Comparison of ENCODE assay signal across 10 cellular contexts in genomic region chr7:1536105-1536767, GRCh38. TPM values are rescaled to one million over a fixed set of nuclear protein-coding genes. Genes with fewer than 3 reads are reported as not detected.
DNase-seq lines count a peak whose midpoint lies in the region; ATAC-seq, FAIRE-seq and TF ChIP-seq lines count a peak whose summit lies in the region.
"Had no signal": no experiment of that assay in that cellular context is flagged by ENCODE, and none has a peak within 500 bp of the region (broad histone marks: within the 10 kb centered on the region; RNA-seq: fewer than 3 reads in every experiment).

No MANE protein-coding gene starts in this region.

- H3K36me3 ChIP-seq in K562 (ENCODE audit: control insufficient read depth, insufficient read depth, low read length) (peaks cover 42% of the 10 kb centered on the region; the same call in 2 of the 3 replicates), skeletal muscle satellite cell (ENCODE audit: insufficient read depth, low read length) (peaks cover 19% of the 10 kb centered on the region)

- 84% methylated on average over 15 of the region's 34 CpGs for WGBS in K562 (ENCODE audit: insufficient coverage, low coverage, missing lambda C conversion rate)

- H3K27me3 Mint-ChIP-seq in CD4-positive, alpha-beta T cell, result peaks cover 4% of the 10 kb centered on the region

- H3K9me3 Mint-ChIP-seq in CD4-positive, alpha-beta T cell, result no peaks in the 10 kb centered on the region

- in situ Hi-C loops in K562 (cut with MboI), result no loop called here

- TF ChIP-seq EP300 in K562 (IDR thresholded peaks at IDR 0.05; ENCODE audit: low read length), result no peak

- H3K4me3 ChIP-seq in K562 (no peak overlapping the region), skeletal muscle satellite cell (ENCODE audit: low read length) (peak overlapping the region; percentile 60)

- peaks cover 14% of the 10 kb centered on the region for H3K9me1 ChIP-seq in K562 (ENCODE audit: control insufficient read depth, insufficient read depth, low read length)

- CTCF ChIA-PET in CD4-positive, alpha-beta T cell (lab: Charles Lee), result interaction anchor here (1.7 kb wide), 1 partner anchor 20 kb away, joined by 8 read pairs; the partner anchor contains the start of gene TMEM184A
- CTCF ChIA-PET in K562 (lab: Yijun Ruan, JAX; ENCODE audit: low intra/inter-chr PET ratio), result interaction anchor here (1.7 kb wide), 1 partner anchor 33 kb away, joined by 4 read pairs; the partner anchor contains the start of gene INTS1

- H4K20me1 ChIP-seq in K562 (replicated peaks; ENCODE audit: control insufficient read depth, insufficient read depth, low read length), result peaks cover 53% of the 10 kb centered on the region

- no peak for ATAC-seq in CD4-positive, alpha-beta T cell (ENCODE audit: poor library complexity)
- ATAC-seq in K562 (no peak), HG03135 (IDR thresholded peaks at IDR 0.05; ENCODE audit: unreplicated experiment) (no peak), GM21786 (IDR thresholded peaks at IDR 0.05; ENCODE audit: unreplicated experiment) (no peak)

- peak in 1 of 10 experiments; percentile 4 for DNase-seq in CD4-positive, alpha-beta T cell
- no peak for DNase-seq in K562 (ENCODE audit: extremely low read depth in 1 of 4, low spot score in 3 of 4)
- no peak for DNase-seq in NK-92 (lab: John Stamatoyannopoulos, UW; ENCODE audit: unreplicated experiment)
- DNase-seq in UCSD-AML1 (lab: John Stamatoyannopoulos, UW; ENCODE audit: unreplicated experiment), result no peak
- DNase-seq: activated naive CD4-positive, alpha-beta T cell; KG1 had no signal

- no peaks in the 10 kb centered on the region for H3K27me3 ChIP-seq in CD4-positive, alpha-beta T cell (ENCODE audit: control insufficient read depth, insufficient read depth, low read length)
- no peaks in the 10 kb centered on the region for H3K27me3 ChIP-seq in K562 (ENCODE audit: control insufficient read depth in 2 of 2, insufficient read depth in 2 of 2, low read length in 2 of 2)
- no peaks in the 10 kb centered on the region for H3K27me3 ChIP-seq in layer of hippocampus (ENCODE audit: control insufficient read depth, insufficient read depth, low read length)
- H3K27me3 ChIP-seq in skeletal muscle satellite cell (ENCODE audit: control insufficient read depth, insufficient read depth, low read length), result no peaks in the 10 kb centered on the region

- TF ChIP-seq POLR2A in K562 (conservative IDR thresholded peaks at IDR 0.05), result no peak

- FAIRE-seq in K562 (lab: Jason Lieb, UNC), result no peak

- no peak overlapping the region for H3K4me3 Mint-ChIP-seq in CD4-positive, alpha-beta T cell

- BruUV-seq in K562 (replicated peaks; lab: Mats Ljungman, UMichigan), result no TSS peak

- peaks cover 45% of the 10 kb centered on the region for H3K36me3 Mint-ChIP-seq in CD4-positive, alpha-beta T cell (ENCODE audit: low read depth)

- POLR2A ChIA-PET in CD4-positive, alpha-beta T cell (lab: Charles Lee), result no interaction called here
- POLR2A ChIA-PET in K562 (lab: Yijun Ruan, JAX), result interaction anchor here (1.4 kb wide), 1 partner anchor 13 kb away, joined by 6 read pairs; no protein-coding TSS in a partner anchor

- no peak for TF ChIP-seq RAD21 in K562 (CRISPR knock-in tag; conservative IDR thresholded peaks at IDR 0.05 in 1 of 2, IDR thresholded peaks at IDR 0.05 in 1 of 2)

- no peak overlapping the region for H2AFZ ChIP-seq in K562 (ENCODE audit: low read depth, low read length)

- TF ChIP-seq CTCF in CD4-positive, alpha-beta T cell (IDR thresholded peaks at IDR 0.05), result no peak
- no peak for TF ChIP-seq CTCF in K562 (IDR thresholded peaks at IDR 0.05 in 2 of 3, conservative IDR thresholded peaks at IDR 0.05 in 1 of 3; ENCODE audit: insufficient read depth in 2 of 3, low read depth in 1 of 3, low read length in 3 of 3)

- H3K79me2 ChIP-seq in K562 (ENCODE audit: control insufficient read depth, insufficient read depth, low read length), result peaks cover 69% of the 10 kb centered on the region

- H3K4me2 ChIP-seq in K562 (ENCODE audit: insufficient read depth, low read length) (no peak overlapping the region), skeletal muscle satellite cell (ENCODE audit: low read length) (peak overlapping the region; percentile 94)

- H3K27ac Mint-ChIP-seq in CD4-positive, alpha-beta T cell, result peak overlapping the region; percentile 55

- H3K4me1 Mint-ChIP-seq in CD4-positive, alpha-beta T cell (ENCODE audit: low read depth), result peaks cover 32% of the 10 kb centered on the region

- H3K9me3 ChIP-seq in CD4-positive, alpha-beta T cell (ENCODE audit: control insufficient read depth, low read length), result no peaks in the 10 kb centered on the region
- no peaks in the 10 kb centered on the region for H3K9me3 ChIP-seq in K562 (replicated peaks; ENCODE audit: control insufficient read depth, insufficient read depth, low read depth, low read length)
- H3K9me3 ChIP-seq in skeletal muscle satellite cell (replicated peaks; ENCODE audit: low read length), result no peaks in the 10 kb centered on the region

- intact Hi-C loops in CD4-positive, alpha-beta T cell (cut with DNase I, micrococcal nuclease), result no loop called here
- intact Hi-C loops in K562 (cut with micrococcal nuclease), result no loop called here

- peaks cover 45 to 87% of the 10 kb centered on the region in 2 experiments for H3K4me1 ChIP-seq in K562 (replicated peaks in 1 of 2; ENCODE audit: control insufficient read depth in 2 of 2, insufficient read depth in 2 of 2, low read length in 2 of 2)
- peaks cover 69% of the 10 kb centered on the region for H3K4me1 ChIP-seq in skeletal muscle satellite cell (ENCODE audit: control insufficient read depth, insufficient read depth, low read length)

- H3K27ac ChIP-seq in CD4-positive, alpha-beta T cell (ENCODE audit: low read depth, low read length), result no peak overlapping the region
- peak overlapping the region; percentile 24; the same call in 2 of the 3 replicates for H3K27ac ChIP-seq in K562 (ENCODE audit: extremely low read depth, low read depth, low read length)
- H3K27ac ChIP-seq in layer of hippocampus (ENCODE audit: low read depth, low read length), result peak overlapping the region; percentile 95

- 0 out of 4 replicates have a peak overlapping the region, but pooled peaks of 1 of the 2 experiments have one; percentile 4 for H3K9ac ChIP-seq in K562 (ENCODE audit: insufficient read depth in 1 of 2, low read depth in 2 of 2, low read length in 2 of 2)
- peak overlapping the region; percentile 96 for H3K9ac ChIP-seq in skeletal muscle satellite cell (ENCODE audit: low read depth, low read length)

RNA-seq across cellular contexts. Expression of gene MAFK, which starts 5.7 kb away (rescaled TPM):
- total RNA-seq in CD4-positive, alpha-beta T cell, result 10 to 100 TPM; 60.1 to 65.0 TPM
- total RNA-seq in K562 (2011; cell fraction: chromatin; rRNA removed; ENCODE audit: low replicate concordance), result 8.5 and 20.5 TPM in 2 replicates
- 11.2 and 12.1 TPM in 2 replicates for total RNA-seq in K562 (2011; cell fraction: nucleolus; rRNA removed)
- 5.1 and 7.6 TPM in 2 replicates for total RNA-seq in K562 (2011; cell fraction: nucleoplasm; rRNA removed)
- total RNA-seq in K562 (2014; rRNA removed) (11.7 and 15.6 TPM in 2 replicates), K562 (2014; rRNA removed; fragmentation: Illumina TruSeq; extraction: Trizol) (1.1 and 1.3 TPM in 2 replicates), K562 (2015; rRNA removed; fragmentation: Illumina TruSeq; extraction: Trizol) (4.7 and 5.5 TPM in 2 replicates), K562 (2021) (17.6 and 24.4 TPM in 2 replicates)
- polyA plus RNA-seq in K562 (2011; rRNA removed) (2.1 and 4.9 TPM in 2 replicates), K562 (2014; fragmentation: Illumina TruSeq; extraction: Trizol) (3.7 and 6.9 TPM in 2 replicates), K562 (2014; fragmentation: Nextera tagmentation; extraction: Ambion mirVana) (under 1 TPM; 0.04 to 0.07 TPM), K562 (2014; rRNA removed) (12.8 and 13.5 TPM in 2 replicates)
- 3.8 and 5.1 TPM in 2 replicates for polyA plus RNA-seq in K562 (2011; cell fraction: cytosol; rRNA removed)
- polyA plus RNA-seq in K562 (2011; cell fraction: nucleus; rRNA removed), result 9.8 and 26.1 TPM in 2 replicates
- polyA plus RNA-seq in K562 (2012), result 11.2 and 12.1 TPM in 2 replicates
- 0.66 and 1.1 TPM in 2 replicates for polyA minus RNA-seq in K562 (2011; rRNA and poly(A)+ RNA removed)
- 5.5 and 7.7 TPM in 2 replicates for polyA minus RNA-seq in K562 (2011; cell fraction: cytosol; rRNA and poly(A)+ RNA removed)
- 3.6 and 3.8 TPM in 2 replicates for polyA minus RNA-seq in K562 (2011; cell fraction: nucleus; rRNA and poly(A)+ RNA removed)
- total RNA-seq in skeletal muscle satellite cell (2012; rRNA removed), result 8.6 and 11.4 TPM in 2 replicates

RNA-seq across cellular contexts. Expression of gene TMEM184A, which starts 19.8 kb away (rescaled TPM):
- total RNA-seq in CD4-positive, alpha-beta T cell, result under 1 TPM in 1 of 2 experiments, not detected in 1; 0.06 TPM
- total RNA-seq in K562 (2011; cell fraction: chromatin; rRNA removed; ENCODE audit: low replicate concordance), result 0.32 and 2.6 TPM in 2 replicates
- total RNA-seq in K562 (2011; cell fraction: nucleolus; rRNA removed), result 0.66 and 1.5 TPM in 2 replicates
- total RNA-seq in K562 (2011; cell fraction: nucleoplasm; rRNA removed), result 0.29 and 1.8 TPM in 2 replicates
- total RNA-seq in K562 (2014; rRNA removed), result 0.18 TPM in 1 of 2 replicates, not detected in the other
- not detected in 2 replicates for total RNA-seq in K562 (2014; rRNA removed; fragmentation: Illumina TruSeq; extraction: Trizol)
- total RNA-seq in K562 (2015; rRNA removed; fragmentation: Illumina TruSeq; extraction: Trizol), result not detected in 2 replicates
- total RNA-seq in K562 (2021), result 0.11 and 0.31 TPM in 2 replicates
- polyA plus RNA-seq in K562 (2011; rRNA removed), result 0.10 and 0.20 TPM in 2 replicates
- 0.12 and 0.72 TPM in 2 replicates for polyA plus RNA-seq in K562 (2011; cell fraction: cytosol; rRNA removed)
- 0.53 and 1.7 TPM in 2 replicates for polyA plus RNA-seq in K562 (2011; cell fraction: nucleus; rRNA removed)
- 0.04 and 0.12 TPM in 2 replicates for polyA plus RNA-seq in K562 (2012)
- not detected in 2 replicates for polyA plus RNA-seq in K562 (2014; fragmentation: Illumina TruSeq; extraction: Trizol)
- polyA plus RNA-seq in K562 (2014; fragmentation: Nextera tagmentation; extraction: Ambion mirVana), result not detected
- polyA plus RNA-seq in K562 (2014; rRNA removed), result not detected in 2 replicates
- 0.14 and 0.15 TPM in 2 replicates for polyA minus RNA-seq in K562 (2011; rRNA and poly(A)+ RNA removed)
- polyA minus RNA-seq in K562 (2011; cell fraction: cytosol; rRNA and poly(A)+ RNA removed), result 0.19 and 0.27 TPM in 2 replicates
- 0.89 and 1.1 TPM in 2 replicates for polyA minus RNA-seq in K562 (2011; cell fraction: nucleus; rRNA and poly(A)+ RNA removed)
- under 0.01 TPM in 1 of 2 replicates, not detected in the other for total RNA-seq in skeletal muscle satellite cell (2012; rRNA removed)

RNA-seq across cellular contexts. Expression of gene INTS1, which starts 32.0 kb away (rescaled TPM):
- total RNA-seq in CD4-positive, alpha-beta T cell, result 10 to 100 TPM; 91.0 to 91.5 TPM
- 67.2 and 276 TPM in 2 replicates for total RNA-seq in K562 (2011; cell fraction: chromatin; rRNA removed; ENCODE audit: low replicate concordance)
- total RNA-seq in K562 (2011; cell fraction: nucleolus; rRNA removed), result 199 and 200 TPM in 2 replicates
- 92.5 and 92.7 TPM in 2 replicates for total RNA-seq in K562 (2011; cell fraction: nucleoplasm; rRNA removed)
- total RNA-seq in K562 (2014; rRNA removed) (34.9 and 39.7 TPM in 2 replicates), K562 (2014; rRNA removed; fragmentation: Illumina TruSeq; extraction: Trizol) (4.1 and 6.8 TPM in 2 replicates), K562 (2015; rRNA removed; fragmentation: Illumina TruSeq; extraction: Trizol) (19.2 and 20.1 TPM in 2 replicates), K562 (2021) (105 and 119 TPM in 2 replicates)
- polyA plus RNA-seq in K562 (2011; rRNA removed) (12.0 and 28.0 TPM in 2 replicates), K562 (2014; fragmentation: Illumina TruSeq; extraction: Trizol) (18.5 and 66.3 TPM in 2 replicates), K562 (2014; fragmentation: Nextera tagmentation; extraction: Ambion mirVana) (1 to 10 TPM in 1 of 2 experiments, under 1 TPM in 1; 0.34 to 1.7 TPM), K562 (2014; rRNA removed) (46.7 and 55.1 TPM in 2 replicates)
- polyA plus RNA-seq in K562 (2011; cell fraction: cytosol; rRNA removed), result 17.5 and 46.7 TPM in 2 replicates
- polyA plus RNA-seq in K562 (2011; cell fraction: nucleus; rRNA removed), result 146 and 297 TPM in 2 replicates
- 62.7 and 64.6 TPM in 2 replicates for polyA plus RNA-seq in K562 (2012)
- 9.8 and 11.1 TPM in 2 replicates for polyA minus RNA-seq in K562 (2011; rRNA and poly(A)+ RNA removed)
- 38.7 and 69.3 TPM in 2 replicates for polyA minus RNA-seq in K562 (2011; cell fraction: cytosol; rRNA and poly(A)+ RNA removed)
- polyA minus RNA-seq in K562 (2011; cell fraction: nucleus; rRNA and poly(A)+ RNA removed), result 52.6 and 57.9 TPM in 2 replicates
- total RNA-seq in skeletal muscle satellite cell (2012; rRNA removed), result 63.6 and 65.3 TPM in 2 replicates

RNA-seq across cellular contexts. Expression of gene PSMG3, which starts 33.6 kb away (rescaled TPM):
- 10 to 100 TPM; 13.3 to 13.8 TPM for total RNA-seq in CD4-positive, alpha-beta T cell
- total RNA-seq in K562 (2011; cell fraction: chromatin; rRNA removed; ENCODE audit: low replicate concordance), result 26.2 and 74.4 TPM in 2 replicates
- 89.7 and 92.9 TPM in 2 replicates for total RNA-seq in K562 (2011; cell fraction: nucleolus; rRNA removed)
- 63.3 and 66.8 TPM in 2 replicates for total RNA-seq in K562 (2011; cell fraction: nucleoplasm; rRNA removed)
- 122 and 132 TPM in 2 replicates for total RNA-seq in K562 (2014; rRNA removed)
- 46.5 and 57.2 TPM in 2 replicates for total RNA-seq in K562 (2014; rRNA removed; fragmentation: Illumina TruSeq; extraction: Trizol)
- total RNA-seq in K562 (2015; rRNA removed; fragmentation: Illumina TruSeq; extraction: Trizol), result 81.5 and 83.4 TPM in 2 replicates
- total RNA-seq in K562 (2021), result 77.3 and 80.1 TPM in 2 replicates
- polyA plus RNA-seq in K562 (2011; rRNA removed), result 93.6 and 96.3 TPM in 2 replicates
- polyA plus RNA-seq in K562 (2011; cell fraction: cytosol; rRNA removed), result 110 and 136 TPM in 2 replicates
- polyA plus RNA-seq in K562 (2011; cell fraction: nucleus; rRNA removed), result 144 and 158 TPM in 2 replicates
- 65.4 and 71.5 TPM in 2 replicates for polyA plus RNA-seq in K562 (2012)
- 54.0 and 64.6 TPM in 2 replicates for polyA plus RNA-seq in K562 (2014; fragmentation: Illumina TruSeq; extraction: Trizol)
- 10 to 100 TPM; 34.8 to 55.3 TPM for polyA plus RNA-seq in K562 (2014; fragmentation: Nextera tagmentation; extraction: Ambion mirVana)
- polyA plus RNA-seq in K562 (2014; rRNA removed), result 121 and 136 TPM in 2 replicates
- polyA minus RNA-seq in K562 (2011; rRNA and poly(A)+ RNA removed), result 20.1 and 30.9 TPM in 2 replicates
- polyA minus RNA-seq in K562 (2011; cell fraction: cytosol; rRNA and poly(A)+ RNA removed), result 22.6 and 24.3 TPM in 2 replicates
- polyA minus RNA-seq in K562 (2011; cell fraction: nucleus; rRNA and poly(A)+ RNA removed), result 12.3 and 13.9 TPM in 2 replicates
- 47.0 and 47.7 TPM in 2 replicates for total RNA-seq in skeletal muscle satellite cell (2012; rRNA removed)
